ENCODE assay signal across 8 cellular contexts in the genomic region with DNA sequence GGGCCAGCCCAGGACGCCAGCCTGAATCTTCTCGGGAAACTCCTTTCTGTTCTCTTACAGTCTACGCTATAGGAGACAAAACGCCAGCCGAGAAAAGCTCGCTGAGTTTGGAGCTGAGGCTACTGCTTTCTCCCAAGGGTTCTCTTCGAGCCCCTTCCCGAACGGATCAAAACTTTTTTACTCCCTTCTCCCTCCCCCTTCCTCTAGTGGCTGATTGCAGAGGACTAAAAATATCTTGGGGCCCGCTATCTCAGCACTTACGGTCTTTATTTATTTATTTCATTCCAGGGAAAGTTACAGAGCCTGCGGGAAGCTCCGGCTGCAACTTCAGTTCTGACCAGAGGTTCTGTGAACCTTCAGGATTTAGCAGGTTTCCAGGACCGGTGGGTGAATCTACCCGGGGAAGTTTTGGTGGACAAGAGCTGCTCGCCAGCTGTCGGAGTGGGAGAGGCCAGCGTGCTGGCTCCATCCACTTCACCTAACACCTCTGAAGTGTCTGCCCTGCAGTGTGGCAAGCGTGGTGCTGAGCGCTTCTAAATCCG. TPM values are rescaled to one million over a fixed set of nuclear protein-coding genes. Genes with fewer than 3 reads are reported as not detected.
A peak's percentile ranks its signal among the peaks of the same experiment; 100 is the strongest.
DNase-seq lines count a peak whose midpoint lies in the region; ATAC-seq and TF ChIP-seq lines count a peak whose summit lies in the region.

No MANE protein-coding gene starts in this region.

- H3K27me3 ChIP-seq in SJCRH30 (no peaks in the 10 kb centered on the region), cardiac muscle cell (no peaks in the 10 kb centered on the region), parathyroid adenoma (ENCODE audit: control insufficient read depth, insufficient read depth, low read length) (no peaks in the 10 kb centered on the region)

- H3K36me3 ChIP-seq in SJCRH30 (no peaks in the 10 kb centered on the region), cardiac muscle cell (no peaks in the 10 kb centered on the region), parathyroid adenoma (ENCODE audit: control insufficient read depth, insufficient read depth, low read length) (no peaks in the 10 kb centered on the region)

- ATAC-seq in GM18517 (IDR thresholded peaks at IDR 0.05; ENCODE audit: unreplicated experiment) = no peak
- ATAC-seq in GM21367 (IDR thresholded peaks at IDR 0.05; ENCODE audit: unreplicated experiment) = no peak
- ATAC-seq in GM18498 (IDR thresholded peaks at IDR 0.05; ENCODE audit: unreplicated experiment) = no peak

- DNase-seq in EH (ENCODE audit: low read depth) = peak; percentile 75
- DNase-seq in SJCRH30 = peak; percentile 10 to 66
- peak; percentile 80 to 83 for DNase-seq in cardiac muscle cell (ENCODE audit: low read depth in 1 of 2, low spot score in 1 of 2)
- no peak for DNase-seq in erythroblast (lab: John Stamatoyannopoulos, UW)

- H3K4me2 ChIP-seq in parathyroid adenoma (ENCODE audit: low read length) = peak overlapping the region; percentile 97

- TF ChIP-seq CTCF in cardiac muscle cell (IDR thresholded peaks at IDR 0.05; ENCODE audit: low read depth, low read length) = no peak
- no peak for TF ChIP-seq CTCF in parathyroid adenoma (IDR thresholded peaks at IDR 0.05)

- peak overlapping the region; percentile 80 for H2AFZ ChIP-seq in parathyroid adenoma

- TF ChIP-seq POLR2A in erythroblast (IDR thresholded peaks at IDR 0.05; ENCODE audit: low read length) = no peak

- H3K4me3 ChIP-seq in SJCRH30 (peak overlapping the region; percentile 69), cardiac muscle cell (peak overlapping the region; percentile 61), parathyroid adenoma (ENCODE audit: low read depth, low read length) (peak overlapping the region; percentile 69)

- no peaks in the 10 kb centered on the region for H3K79me2 ChIP-seq in parathyroid adenoma

- H3K4me1 ChIP-seq in SJCRH30 (peaks cover 10% of the 10 kb centered on the region; the same call in 1 of the 2 replicates), cardiac muscle cell (ENCODE audit: low read depth) (peaks cover 36% of the 10 kb centered on the region), parathyroid adenoma (no peaks in the 10 kb centered on the region)

- H3K9ac ChIP-seq in parathyroid adenoma = no peak overlapping the region

- H3K27ac ChIP-seq in SJCRH30 (peak overlapping the region; percentile 70), cardiac muscle cell (peak overlapping the region; percentile 85), parathyroid adenoma (no peak overlapping the region)

- H3K9me3 ChIP-seq in SJCRH30 (replicated peaks) = no peaks in the 10 kb centered on the region
- no peaks in the 10 kb centered on the region for H3K9me3 ChIP-seq in cardiac muscle cell (ENCODE audit: low read depth)
- H3K9me3 ChIP-seq in parathyroid adenoma (ENCODE audit: control insufficient read depth, low read length) = no peaks in the 10 kb centered on the region

RNA-seq across cellular contexts. Expression of a gene that starts 0.5 kb away (rescaled TPM):
- total RNA-seq in SJCRH30 (2014; rRNA removed; shearing (Covaris generic)) = 27.3 and 29.5 TPM in 2 replicates
- total RNA-seq in cardiac muscle cell = 81.9 and 94.7 TPM in 2 replicates
- polyA plus RNA-seq in cardiac muscle cell = 63.9 and 65.2 TPM in 2 replicates

Comparison
In these comparisons a context has a peak if more than half of its experiments do, and no peak if none do; other contexts are left out.
1. DNase-seq: peak in EH (single experiment), SJCRH30 (2 of 2) and cardiac muscle cell (2 of 2); none in erythroblast (0 of 2).
2. Peak in every context shown above with its lines, with median percentiles within 50 percentile points of each other: H3K4me3 ChIP-seq.